Comparison of ENCODE assay signal across 19 cellular contexts in genomic region chr12:121446760-121447159, GRCh38.
"Had no signal": no experiment of that assay in that cellular context is flagged by ENCODE, and none has a peak within 500 bp of the region (broad histone marks: within the 10 kb centered on the region; RNA-seq: fewer than 3 reads in every experiment).

No MANE protein-coding gene starts in this region.

- H3K27me3 Mint-ChIP-seq: activated CD4-positive, alpha-beta memory T cell treated with anti-CD3 and anti-CD28 coated beads for 36 hours; activated naive CD4-positive, alpha-beta T cell treated with anti-CD3 and anti-CD28 coated beads, Interleukin-2, amount 50 U/mL, for 24 hours; dendritic cell treated with granulocyte-macrophage colony-stimulating factor and Interleukin-4, amounts not matched to agents 40 ng/mL and 50 ng/mL, for 4 days; stimulated activated memory B cell treated with anti-CD40 and anti-IgM and Interleukin-4, amounts not matched to agents 10 μg/mL and 1 μg/mL and 100 μg/mL, for 72 hours had no signal

- H3K27ac ChIP-seq: cardiac muscle cell, esophagus squamous epithelium, foreskin keratinocyte, hepatocyte, spleen, WERI-Rb-1 had no signal

- H3K36me3 ChIP-seq: cardiac muscle cell had no signal

- H3K9me3 ChIP-seq: esophagus squamous epithelium, spleen had no signal

- H3K9me3 Mint-ChIP-seq: activated CD4-positive, alpha-beta memory T cell treated with anti-CD3 and anti-CD28 coated beads for 36 hours; activated naive CD4-positive, alpha-beta T cell treated with anti-CD3 and anti-CD28 coated beads, Interleukin-2, amount 50 U/mL, for 24 hours; dendritic cell treated with granulocyte-macrophage colony-stimulating factor and Interleukin-4, amounts not matched to agents 40 ng/mL and 50 ng/mL, for 4 days; nephron progenitor cell; stimulated activated memory B cell treated with anti-CD40 and anti-IgM and Interleukin-4, amounts not matched to agents 10 μg/mL and 1 μg/mL and 100 μg/mL, for 72 hours; T-helper 1 cell treated with Interleukin-12 subunit alpha and Interleukin-12 subunit beta and Interleukin-4 antibody, amounts not matched to agents 30 μg/mL and 1 μg/mL, for 36 hours had no signal

- DNase-seq: activated CD4-positive, alpha-beta memory T cell treated with anti-CD3 and anti-CD28 coated beads for 36 hours; activated gamma-delta T cell; amniotic stem cell; effector memory CD4-positive, alpha-beta T cell; esophagus squamous epithelium; foreskin keratinocyte; left colon; nephron progenitor cell; nucleus accumbens; retina; spleen; stimulated activated CD4-positive, alpha-beta T cell treated with anti-CD3 and anti-CD28 coated beads, Interleukin-4, amount 100 ng/mL, for 4 hours; WERI-Rb-1 had no signal

- H3K27me3 ChIP-seq: cardiac muscle cell, esophagus squamous epithelium, foreskin keratinocyte, hepatocyte, spleen had no signal

- H3K4me3 Mint-ChIP-seq: activated CD4-positive, alpha-beta memory T cell treated with anti-CD3 and anti-CD28 coated beads for 36 hours; activated naive CD4-positive, alpha-beta T cell treated with anti-CD3 and anti-CD28 coated beads, Interleukin-2, amount 50 U/mL, for 24 hours; dendritic cell treated with granulocyte-macrophage colony-stimulating factor and Interleukin-4, amounts not matched to agents 40 ng/mL and 50 ng/mL, for 4 days; nephron progenitor cell; stimulated activated memory B cell treated with anti-CD40 and anti-IgM and Interleukin-4, amounts not matched to agents 10 μg/mL and 1 μg/mL and 100 μg/mL, for 72 hours; T-helper 1 cell treated with Interleukin-12 subunit alpha and Interleukin-12 subunit beta and Interleukin-4 antibody, amounts not matched to agents 30 μg/mL and 1 μg/mL, for 36 hours had no signal

- H3K4me3 ChIP-seq: cardiac muscle cell, esophagus squamous epithelium, hepatocyte, spleen had no signal

- H3K27ac Mint-ChIP-seq: activated CD4-positive, alpha-beta memory T cell treated with anti-CD3 and anti-CD28 coated beads for 36 hours; activated naive CD4-positive, alpha-beta T cell treated with anti-CD3 and anti-CD28 coated beads, Interleukin-2, amount 50 U/mL, for 24 hours; dendritic cell treated with granulocyte-macrophage colony-stimulating factor and Interleukin-4, amounts not matched to agents 40 ng/mL and 50 ng/mL, for 4 days; stimulated activated memory B cell treated with anti-CD40 and anti-IgM and Interleukin-4, amounts not matched to agents 10 μg/mL and 1 μg/mL and 100 μg/mL, for 72 hours; T-helper 1 cell treated with Interleukin-12 subunit alpha and Interleukin-12 subunit beta and Interleukin-4 antibody, amounts not matched to agents 30 μg/mL and 1 μg/mL, for 36 hours had no signal

- H3K4me1 ChIP-seq: foreskin keratinocyte had no signal
